Comparison of ENCODE assay signal across 20 cellular contexts in the genomic region with DNA sequence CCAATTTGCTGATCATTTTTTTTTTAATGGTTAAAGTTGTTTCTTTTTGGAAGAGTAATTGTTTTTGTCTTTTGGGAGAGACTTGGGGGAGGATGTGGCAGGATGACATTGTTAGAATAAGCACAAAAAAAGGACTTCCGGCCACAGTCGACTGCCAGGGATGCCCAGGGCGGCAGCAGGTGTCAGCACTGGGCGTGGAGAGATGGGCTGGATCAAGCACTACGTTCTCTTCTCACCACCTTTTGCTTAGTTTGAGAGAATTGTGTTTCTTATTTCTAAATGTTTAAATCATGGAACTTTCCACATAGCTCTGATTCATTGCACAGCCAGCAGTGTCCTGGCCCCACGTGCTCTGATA.
DNase-seq lines count a peak whose midpoint lies in the region; ATAC-seq, FAIRE-seq and TF ChIP-seq lines count a peak whose summit lies in the region.
"Had no signal": no experiment of that assay in that cellular context is flagged by ENCODE, and none has a peak within 500 bp of the region (broad histone marks: within the 10 kb centered on the region; RNA-seq: fewer than 3 reads in every experiment).

No MANE protein-coding gene starts in this region.

- H3K36me3 Mint-ChIP-seq in H9 (ENCODE audit: insufficient read depth in 1 of 3, low read depth in 3 of 3) (peaks cover 5 to 16% (median 6%) of the 10 kb centered on the region in 3 experiments), osteocyte (ENCODE audit: unreplicated experiment) (no peaks in the 10 kb centered on the region)
- no peaks in the 10 kb centered on the region for H3K36me3 Mint-ChIP-seq in activated T-cell treated with anti-CD3 and anti-CD28 coated beads, Interleukin-2, amount 50 U/mL, for 72 hours (ENCODE audit: insufficient read depth in 2 of 2)
- H3K36me3 Mint-ChIP-seq: CD4-positive, CD25-positive, alpha-beta regulatory T cell; CD8-positive, alpha-beta memory T cell had no signal

- no peak overlapping the region for H3K56ac ChIP-seq in H9 (ENCODE audit: insufficient read length, low read depth, low read length)
- no peak overlapping the region for H3K56ac ChIP-seq in H1 (replicated peaks; ENCODE audit: insufficient read length, low read depth, low read length)

- H3K27ac Mint-ChIP-seq in H9 (peak overlapping the region in 1 of 3 experiments; percentile 85; a peak in 1 of 7 replicates), osteocyte (ENCODE audit: unreplicated experiment) (no peak overlapping the region)
- H3K27ac Mint-ChIP-seq in activated T-cell treated with anti-CD3 and anti-CD28 coated beads, Interleukin-2, amount 50 U/mL, for 72 hours, result no peak overlapping the region
- H3K27ac Mint-ChIP-seq: CD4-positive, CD25-positive, alpha-beta regulatory T cell; CD8-positive, alpha-beta memory T cell; HFFc6 had no signal

- H2AK5ac ChIP-seq in H9 (ENCODE audit: insufficient read length, low read length) (no peak overlapping the region), H1 (ENCODE audit: low read depth, low read length) (0 out of 2 replicates have a peak overlapping the region, but pooled peaks have one; percentile 1)

- no peak overlapping the region for H4K8ac ChIP-seq in H9 (replicated peaks; ENCODE audit: insufficient read length, low read depth, low read length)
- no peak overlapping the region for H4K8ac ChIP-seq in H1 (ENCODE audit: extremely low read depth, insufficient read depth, low read length)

- no peak for TF ChIP-seq RAD21 in H1 (IDR thresholded peaks at IDR 0.05 in 1 of 2, conservative IDR thresholded peaks at IDR 0.05 in 1 of 2; ENCODE audit: low read depth in 2 of 2, low read length in 2 of 2)

- H3K79me1 ChIP-seq in H9 (ENCODE audit: insufficient read depth, low read depth, low read length, poor library complexity, severe bottlenecking) (no peaks in the 10 kb centered on the region), H1 (ENCODE audit: low read depth, low read length) (no peaks in the 10 kb centered on the region)

- no peak overlapping the region for H2BK15ac ChIP-seq in H9 (ENCODE audit: low read depth, low read length)
- H2BK15ac ChIP-seq in H1 (ENCODE audit: low read length), result no peak overlapping the region

- no peak overlapping the region for H3K4me3 Mint-ChIP-seq in H9
- no peak overlapping the region for H3K4me3 Mint-ChIP-seq in osteocyte (ENCODE audit: unreplicated experiment)
- H3K4me3 Mint-ChIP-seq in activated T-cell treated with anti-CD3 and anti-CD28 coated beads, Interleukin-2, amount 50 U/mL, for 72 hours, result no peak overlapping the region
- H3K4me3 Mint-ChIP-seq: CD4-positive, CD25-positive, alpha-beta regulatory T cell; CD8-positive, alpha-beta memory T cell; HFFc6 had no signal

- peaks cover 15% of the 10 kb centered on the region; the same call in 1 of the 2 replicates for H3K36me3 ChIP-seq in BLaER1
- no peaks in the 10 kb centered on the region for H3K36me3 ChIP-seq in H1 (ENCODE audit: control insufficient read depth in 2 of 4, insufficient read depth in 4 of 4, low read length in 3 of 4)

- peaks cover 72% of the 10 kb centered on the region for H3K4me1 ChIP-seq in BLaER1
- H3K4me1 ChIP-seq in H9 (ENCODE audit: insufficient read depth, low read length), result peaks cover 2% of the 10 kb centered on the region; the same call in 1 of the 2 replicates
- H3K4me1 ChIP-seq in H1 (replicated peaks in 1 of 4; ENCODE audit: control insufficient read depth in 3 of 4, insufficient read depth in 4 of 4, low read length in 3 of 4), result peaks cover 5 to 25% (median 13%) of the 10 kb centered on the region in 4 experiments
- H3K4me1 ChIP-seq: Caco-2 had no signal

- H2BK120ac ChIP-seq in H9 (ENCODE audit: low read depth, low read length, poor library complexity, severe bottlenecking), result no peak overlapping the region
- no peak overlapping the region for H2BK120ac ChIP-seq in H1 (replicated peaks; ENCODE audit: low read depth, low read length)

- H3K79me2 ChIP-seq in H9 (ENCODE audit: insufficient read depth, low read length) (no peaks in the 10 kb centered on the region), H1 (ENCODE audit: control insufficient read depth in 1 of 2, insufficient read depth in 2 of 2, low read length in 2 of 2) (no peaks in the 10 kb centered on the region)

- H3K4me3 ChIP-seq in BLaER1 (peak overlapping the region; percentile 32), H1 (ENCODE audit: extremely low read depth in 1 of 4, insufficient read depth in 2 of 4, low read depth in 3 of 4, low read length in 4 of 4) (no peak overlapping the region)
- H3K4me3 ChIP-seq: GM23248 had no signal

- peaks cover 13 to 20% of the 10 kb centered on the region in 2 experiments for H3K9me3 Mint-ChIP-seq in H9
- H3K9me3 Mint-ChIP-seq in osteocyte (ENCODE audit: unreplicated experiment), result no peaks in the 10 kb centered on the region
- H3K9me3 Mint-ChIP-seq in activated T-cell treated with anti-CD3 and anti-CD28 coated beads, Interleukin-2, amount 50 U/mL, for 72 hours, result no peaks in the 10 kb centered on the region
- H3K9me3 Mint-ChIP-seq: CD4-positive, CD25-positive, alpha-beta regulatory T cell had no signal

- DNase-seq in H9, result peak; percentile 10
- DNase-seq in H1 (ENCODE audit: low read depth in 1 of 2, low spot score in 2 of 2), result no peak
- peak; percentile 13 for DNase-seq in osteocyte (ENCODE audit: extremely low spot score, unreplicated experiment)
- no peak for DNase-seq in NCI-H2107 (lab: John Stamatoyannopoulos, UW)
- no peak for DNase-seq in GM19238 (ENCODE audit: insufficient read length, low spot score)
- DNase-seq in activated T-cell treated with anti-CD3 and anti-CD28 coated beads, Interleukin-2, amount 50 U/mL, for 72 hours, result no peak
- DNase-seq: 8988T; C1 segment of cervical spinal cord; CD4-positive, CD25-positive, alpha-beta regulatory T cell; CD8-positive, alpha-beta memory T cell; DMS79; GF-D8; GM23248; HFFc6 had no signal

- no peak overlapping the region for H3K23ac ChIP-seq in H9 (ENCODE audit: insufficient read length, low read depth, low read length)
- H3K23ac ChIP-seq in H1 (ENCODE audit: insufficient read length), result no peak overlapping the region

- H3K18ac ChIP-seq in H9 (ENCODE audit: insufficient read length, low read depth, low read length), result no peak overlapping the region
- H3K18ac ChIP-seq in H1 (ENCODE audit: extremely low read depth, low read length), result no peak overlapping the region

- H2AFZ ChIP-seq in H9 (ENCODE audit: low read length) (no peak overlapping the region), H1 (ENCODE audit: low read length) (no peak overlapping the region)
- H2AFZ ChIP-seq: GM23248 had no signal

- no peak for TF ChIP-seq CTCF in H9 (conservative IDR thresholded peaks at IDR 0.05)
- no peak for TF ChIP-seq CTCF in H1 (IDR thresholded peaks at IDR 0.05; ENCODE audit: control extremely low read depth in 1 of 3, insufficient read depth in 1 of 3, low read depth in 1 of 3, low read length in 3 of 3)
- TF ChIP-seq CTCF in osteocyte (IDR thresholded peaks at IDR 0.05), result no peak

- H4K91ac ChIP-seq in H9 (ENCODE audit: insufficient read length, low read depth, low read length) (no peak overlapping the region), H1 (replicated peaks; ENCODE audit: insufficient read length, low read length) (no peak overlapping the region)

- no peak overlapping the region for H3K14ac ChIP-seq in H9 (ENCODE audit: insufficient read depth, low read length)
- no peak overlapping the region for H3K14ac ChIP-seq in H1 (ENCODE audit: insufficient read length)

- no peak for TF ChIP-seq EP300 in H1 (IDR thresholded peaks at IDR 0.05; ENCODE audit: borderline replicate concordance in 1 of 2, low read depth in 2 of 2, low read length in 2 of 2)

- TF ChIP-seq POLR2A in H1 (IDR thresholded peaks at IDR 0.05; ENCODE audit: control extremely low read depth in 1 of 2, low read depth in 2 of 2, low read length in 2 of 2), result no peak

- H4K5ac ChIP-seq in H9 (ENCODE audit: insufficient read length, low read depth, low read length) (no peak overlapping the region), H1 (ENCODE audit: insufficient read length, low read depth, low read length) (no peak overlapping the region)

- H3K9ac ChIP-seq in BLaER1 (peak overlapping the region; percentile 88), H9 (ENCODE audit: extremely low read depth, insufficient read length, low read length) (no peak overlapping the region), H1 (replicated peaks in 1 of 4; ENCODE audit: extremely low read depth in 1 of 4, low read depth in 3 of 4, low read length in 3 of 4) (no peak overlapping the region)
- H3K9ac ChIP-seq: GM23248, KMS-11 had no signal

- H3K27me3 Mint-ChIP-seq in H9 (ENCODE audit: low read depth), result peaks cover 18% of the 10 kb centered on the region
- H3K27me3 Mint-ChIP-seq in osteocyte (ENCODE audit: unreplicated experiment), result no peaks in the 10 kb centered on the region
- no peaks in the 10 kb centered on the region for H3K27me3 Mint-ChIP-seq in activated T-cell treated with anti-CD3 and anti-CD28 coated beads, Interleukin-2, amount 50 U/mL, for 72 hours (ENCODE audit: low read depth)

- no peak overlapping the region for H3T11ph ChIP-seq in H9 (ENCODE audit: low read length)

- H2BK20ac ChIP-seq in H9 (ENCODE audit: low read depth, low read length, poor library complexity, severe bottlenecking) (no peak overlapping the region), H1 (ENCODE audit: low read length) (no peak overlapping the region)

- WGBS in H9 (ENCODE audit: extremely low coverage, insufficient read length, low lambda C conversion rate), result no CpG with 5 or more reads among the region's 6 CpGs
- 87% methylated on average over 6 of the region's 6 CpGs; no CpG with 5 or more reads in 1 of the 2 experiments for WGBS in H1 (ENCODE audit: extremely low coverage in 1 of 2, insufficient coverage in 1 of 2, insufficient read length in 1 of 2, insufficient replicate concordance in 2 of 2, low coverage in 1 of 2, low lambda C conversion rate in 2 of 2, missing lambda C conversion rate in 1 of 2), 2 experiments

- H3K9me3 ChIP-seq in BLaER1, result peaks cover 23% of the 10 kb centered on the region
- H3K9me3 ChIP-seq in H9 (ENCODE audit: control insufficient read depth, low read depth, low read length), result no peaks in the 10 kb centered on the region
- peaks cover 9 to 15% of the 10 kb centered on the region in 2 experiments; a peak in 2 of 4 replicates for H3K9me3 ChIP-seq in H1 (ENCODE audit: insufficient read depth in 2 of 2, low read depth in 1 of 2, low read length in 1 of 2)
- H3K9me3 ChIP-seq: Caco-2 had no signal

- no peaks in the 10 kb centered on the region for H3K27me3 ChIP-seq in BLaER1
- no peaks in the 10 kb centered on the region for H3K27me3 ChIP-seq in H9 (ENCODE audit: insufficient read depth, low read length)
- peaks cover 0 to 2% (median 1%) of the 10 kb centered on the region in 4 experiments; a peak in 2 of 7 replicates for H3K27me3 ChIP-seq in H1 (replicated peaks in 1 of 4; ENCODE audit: control insufficient read depth in 3 of 4, extremely low read depth in 1 of 4, insufficient read depth in 3 of 4, low read length in 3 of 4)

- H3K4ac ChIP-seq in H9 (ENCODE audit: low read depth, low read length) (no peak overlapping the region), H1 (replicated peaks; ENCODE audit: insufficient read length, low read depth, low read length) (no peak overlapping the region)

- H3K4me2 ChIP-seq in BLaER1 (peak overlapping the region; percentile 95), H9 (ENCODE audit: insufficient read depth, insufficient read length, low read length) (no peak overlapping the region), H1 (ENCODE audit: insufficient read depth in 1 of 2, low read depth in 2 of 2, low read length in 2 of 2) (no peak overlapping the region)
- H3K4me2 ChIP-seq: KMS-11 had no signal

- POLR2A ChIA-PET in H1 (lab: Charles Lee; ENCODE audit: partially characterized antibody), result no interaction called here

- CTCF ChIA-PET in H1 (lab: Charles Lee; ENCODE audit: partially characterized antibody), result interaction anchor here (0.6 to 1.3 kb wide), 2 partner anchors 11 to 25 kb away, joined by 3 to 5 read pairs; no protein-coding TSS in a partner anchor

- no peak overlapping the region for H2BK12ac ChIP-seq in H9 (ENCODE audit: insufficient read length, low read depth, low read length)
- no peak overlapping the region for H2BK12ac ChIP-seq in H1 (ENCODE audit: low read depth, low read length)

- H3K4me1 Mint-ChIP-seq in H9, result peaks cover 41 to 42% of the 10 kb centered on the region in 2 experiments
- H3K4me1 Mint-ChIP-seq in osteocyte (ENCODE audit: unreplicated experiment), result no peaks in the 10 kb centered on the region
- H3K4me1 Mint-ChIP-seq in activated T-cell treated with anti-CD3 and anti-CD28 coated beads, Interleukin-2, amount 50 U/mL, for 72 hours (ENCODE audit: low read depth), result no peaks in the 10 kb centered on the region
- H3K4me1 Mint-ChIP-seq: CD4-positive, CD25-positive, alpha-beta regulatory T cell; CD8-positive, alpha-beta memory T cell had no signal

- H3K27ac ChIP-seq in BLaER1, result peak overlapping the region; percentile 93
- H3K27ac ChIP-seq in H9 (ENCODE audit: insufficient read length, low read depth, low read length), result no peak overlapping the region
- no peak overlapping the region for H3K27ac ChIP-seq in H1 (ENCODE audit: low read depth, low read length)
- H3K27ac ChIP-seq: GM23248, KMS-11 had no signal

- H3K23me2 ChIP-seq in H9 (ENCODE audit: insufficient read length, low read depth, low read length, poor library complexity, severe bottlenecking), result no peaks in the 10 kb centered on the region
- no peaks in the 10 kb centered on the region for H3K23me2 ChIP-seq in H1 (ENCODE audit: low read depth, low read length)

- H2BK5ac ChIP-seq in H9 (ENCODE audit: insufficient read length, low read length) (no peak overlapping the region), H1 (ENCODE audit: low read depth, low read length) (no peak overlapping the region)

- H4K20me1 ChIP-seq in BLaER1 (no peaks in the 10 kb centered on the region), H9 (ENCODE audit: control insufficient read depth, insufficient read depth, insufficient read length) (no peaks in the 10 kb centered on the region), H1 (replicated peaks in 1 of 2; ENCODE audit: control insufficient read depth in 1 of 2, insufficient read depth in 2 of 2, low read length in 2 of 2) (no peaks in the 10 kb centered on the region)

- ATAC-seq in activated T-cell treated with anti-CD3 and anti-CD28 coated beads, Interleukin-2, amount 50 U/mL, for 72 hours (replicated peaks in 1 of 2), result no peak
- ATAC-seq: HCT116 had no signal

- no peak for FAIRE-seq in H1 (lab: Jason Lieb, UNC)
- FAIRE-seq: D721Med, H54 had no signal

Comparison
In these comparisons a context has a peak if more than half of its experiments do, and no peak if none do; other contexts are left out.
1. DNase-seq: peak in H9 (single experiment) and osteocyte (single experiment); none in H1 (0 of 2), NCI-H2107 (single experiment), GM19238 (single experiment) and activated T-cell treated with anti-CD3 and anti-CD28 coated beads, Interleukin-2, amount 50 U/mL, for 72 hours (0 of 2).